In the genomic region with DNA sequence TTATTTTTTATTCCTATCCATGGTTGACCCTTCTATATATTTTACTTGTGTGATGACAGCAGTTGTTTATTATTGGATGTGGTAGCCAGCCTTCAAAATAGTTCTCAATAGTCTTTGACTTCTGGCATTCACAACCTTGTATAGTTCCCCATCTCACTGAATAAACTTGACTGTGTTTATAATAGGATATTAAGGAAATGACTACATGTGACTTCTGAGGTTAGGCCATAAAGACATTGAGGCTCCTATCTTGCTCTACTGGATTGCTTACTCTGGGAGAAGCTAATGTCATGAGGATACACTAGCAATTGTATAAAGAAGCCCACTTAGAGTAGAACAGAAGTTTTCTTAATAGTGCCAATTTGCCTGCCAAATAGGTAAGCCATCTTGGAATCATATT, we compare ENCODE assay signal across 7 cellular contexts.
"Had no signal": no experiment of that assay in that cellular context is flagged by ENCODE, and none has a peak within 500 bp of the region (broad histone marks: within the 10 kb centered on the region; RNA-seq: fewer than 3 reads in every experiment).

No MANE protein-coding gene starts in this region.

- H3K27ac Mint-ChIP-seq: H9 had no signal

- H3K9me3 Mint-ChIP-seq: H9 had no signal

- H3K27ac ChIP-seq: GM23248 had no signal

- H2AFZ ChIP-seq: GM23248 had no signal

- H3K9ac ChIP-seq: GM23248 had no signal

- H3K4me3 ChIP-seq: GM23248, K562 had no signal

- H3K4me3 Mint-ChIP-seq: H9 had no signal

- DNase-seq: GM23248, GOT3, H9, HCEC 1CT, IMR-90 had no signal

- FAIRE-seq: HTR-8/SVneo, K562 had no signal
